ENCODE assay signal across 7 cellular contexts in genomic region chr14:91996951-91997371, GRCh38. TPM values are rescaled to one million over a fixed set of nuclear protein-coding genes. Genes with fewer than 3 reads are reported as not detected.
DNase-seq lines count a peak whose midpoint lies in the region; ATAC-seq and TF ChIP-seq lines count a peak whose summit lies in the region.

No MANE protein-coding gene starts in this region.

- peak; percentile 65 for TF ChIP-seq RAD21 in IMR-90 (IDR thresholded peaks at IDR 0.05; ENCODE audit: low read length)

- CTCF ChIA-PET in IMR-90 (lab: Yijun Ruan, JAX), result interaction anchor here (0.6 to 2.3 kb wide), 13 partner anchors 10 to 347 kb away, joined by 3 to 19 read pairs (median 4); partner anchors contain the start of gene FBLN5

- no peak overlapping the region for H4K5ac ChIP-seq in IMR-90 (ENCODE audit: low read depth, low read length)

- peaks cover 10% of the 10 kb centered on the region; the same call in 1 of the 2 replicates for H3F3A ChIP-seq in DOHH2 (ENCODE audit: control insufficient read depth, insufficient read depth)

- dilution Hi-C loops in IMR-90 (cut with HindIII; ENCODE audit: low sequenced_read_pairs, unreplicated experiment), result no loop called here

- peaks cover 0 to 3% of the 10 kb centered on the region in 2 experiments; a peak in 2 of 4 replicates for H3K79me1 ChIP-seq in IMR-90 (ENCODE audit: low read depth in 1 of 2, low read length in 2 of 2)

- H2AK5ac ChIP-seq in IMR-90 (ENCODE audit: low read depth, low read length), result no peak overlapping the region

- no peaks in the 10 kb centered on the region for H3K9me1 ChIP-seq in IMR-90 (ENCODE audit: insufficient read depth, low read length)

- POLR2A ChIA-PET in IMR-90 (lab: Charles Lee; ENCODE audit: unreplicated experiment), result no interaction called here

- no TSS peak for BruUV-seq in IMR-90 (replicated peaks; lab: Mats Ljungman, UMichigan)

- no peak overlapping the region for H3K9ac ChIP-seq in IMR-90 (ENCODE audit: low read depth, low read length)

- peaks cover 22 to 35% of the 10 kb centered on the region in 2 donors for H3K4me1 Mint-ChIP-seq in natural killer cell
- peaks cover 32% of the 10 kb centered on the region for H3K4me1 Mint-ChIP-seq in activated T-helper 2 cell treated with anti-CD3 and anti-CD28 coated beads, Interferon-gamma antibody, Interleukin-2, Interleukin-4, amounts not matched to agents 10 μg/mL and 5 μg/mL and 100 μg/mL, durations not matched to agents 14 hours and 24 hours and 36 hours (ENCODE audit: low read depth)

- no peak overlapping the region for H3K4me3 Mint-ChIP-seq in natural killer cell
- H3K4me3 Mint-ChIP-seq in activated T-helper 2 cell treated with anti-CD3 and anti-CD28 coated beads, Interferon-gamma antibody, Interleukin-2, Interleukin-4, amounts not matched to agents 10 μg/mL and 5 μg/mL and 100 μg/mL, durations not matched to agents 14 hours and 24 hours and 36 hours (ENCODE audit: low read depth), result no peak overlapping the region

- H3K4me2 ChIP-seq in DOHH2 (ENCODE audit: low read length) (peak overlapping the region; percentile 31), IMR-90 (ENCODE audit: low read depth, low read length) (no peak overlapping the region)

- ATAC-seq in IMR-90 (ENCODE audit: low read depth) (peak; percentile 75), natural killer cell (peak in 2 of 3 donors; percentile 64 to 65), GM21367 (IDR thresholded peaks at IDR 0.05; ENCODE audit: unreplicated experiment) (no peak)

- H3K27me3 ChIP-seq in DOHH2 (ENCODE audit: control insufficient read depth, low read length), result no peaks in the 10 kb centered on the region
- H3K27me3 ChIP-seq in IMR-90 (ENCODE audit: control insufficient read depth, insufficient read depth, low read length), result no peaks in the 10 kb centered on the region

- intact Hi-C loops in IMR-90 (cut with micrococcal nuclease), result loop anchor here (1.0 to 5.0 kb wide), 3 partner anchors 50 to 485 kb away; partner anchors contain the start of genes FBLN5 and PPP4R3A
- intact Hi-C loops in natural killer cell (cut with micrococcal nuclease), result loop anchor here (1.0 to 2.0 kb wide), 2 partner anchors 347 to 512 kb away; no protein-coding TSS in a partner anchor
- intact Hi-C loops in activated T-helper 2 cell treated with anti-CD3 and anti-CD28 coated beads, Interferon-gamma antibody, Interleukin-2, Interleukin-4, amounts not matched to agents 10 μg/mL and 5 μg/mL and 100 μg/mL, durations not matched to agents 14 hours and 24 hours and 36 hours (cut with micrococcal nuclease), result loop anchor here (5.0 kb wide), 2 partner anchors 50 to 345 kb away; partner anchors contain the start of gene FBLN5

- no peak overlapping the region for H4K91ac ChIP-seq in IMR-90 (ENCODE audit: insufficient read depth, low read depth, low read length)

- no peak overlapping the region for H4K8ac ChIP-seq in IMR-90 (ENCODE audit: low read depth in 2 of 2, low read length in 2 of 2)

- H3K9me3 Mint-ChIP-seq in natural killer cell, result no peaks in the 10 kb centered on the region
- H3K9me3 Mint-ChIP-seq in activated T-helper 2 cell treated with anti-CD3 and anti-CD28 coated beads, Interferon-gamma antibody, Interleukin-2, Interleukin-4, amounts not matched to agents 10 μg/mL and 5 μg/mL and 100 μg/mL, durations not matched to agents 14 hours and 24 hours and 36 hours, result no peaks in the 10 kb centered on the region

- peaks cover 7% of the 10 kb centered on the region for H3K36me3 Mint-ChIP-seq in natural killer cell
- peaks cover 53% of the 10 kb centered on the region for H3K36me3 Mint-ChIP-seq in activated T-helper 2 cell treated with anti-CD3 and anti-CD28 coated beads, Interferon-gamma antibody, Interleukin-2, Interleukin-4, amounts not matched to agents 10 μg/mL and 5 μg/mL and 100 μg/mL, durations not matched to agents 14 hours and 24 hours and 36 hours (ENCODE audit: low read depth)

- no peak overlapping the region for H2BK15ac ChIP-seq in IMR-90 (ENCODE audit: low read depth, low read length)

- H2BK20ac ChIP-seq in IMR-90 (ENCODE audit: low read depth, low read length), result no peak overlapping the region

- peak overlapping the region; percentile 69 to 84 for H3K27ac Mint-ChIP-seq in natural killer cell
- no peak overlapping the region for H3K27ac Mint-ChIP-seq in activated T-helper 2 cell treated with anti-CD3 and anti-CD28 coated beads, Interferon-gamma antibody, Interleukin-2, Interleukin-4, amounts not matched to agents 10 μg/mL and 5 μg/mL and 100 μg/mL, durations not matched to agents 14 hours and 24 hours and 36 hours

- H4K20me1 ChIP-seq in DOHH2 (ENCODE audit: control insufficient read depth, insufficient read depth, low read depth, low read length), result no peaks in the 10 kb centered on the region
- no peaks in the 10 kb centered on the region for H4K20me1 ChIP-seq in IMR-90 (ENCODE audit: insufficient read depth, low read length)

- H3K27me3 Mint-ChIP-seq in natural killer cell (ENCODE audit: low read depth in 2 of 2), result no peaks in the 10 kb centered on the region
- no peaks in the 10 kb centered on the region for H3K27me3 Mint-ChIP-seq in activated T-helper 2 cell treated with anti-CD3 and anti-CD28 coated beads, Interferon-gamma antibody, Interleukin-2, Interleukin-4, amounts not matched to agents 10 μg/mL and 5 μg/mL and 100 μg/mL, durations not matched to agents 14 hours and 24 hours and 36 hours (ENCODE audit: low read depth)

- no peak overlapping the region for H3K4me3 ChIP-seq in DOHH2 (ENCODE audit: low read length)
- H3K4me3 ChIP-seq in IMR-90 (ENCODE audit: insufficient read depth, low read depth, low read length), result no peak overlapping the region

- no peak overlapping the region for H2AK9ac ChIP-seq in IMR-90 (replicated peaks; ENCODE audit: low read depth, low read length, poor library complexity)

- no peak overlapping the region for H3K23ac ChIP-seq in IMR-90 (ENCODE audit: low read depth, low read length)

- no peaks in the 10 kb centered on the region for H3K9me2 ChIP-seq in DOHH2 (replicated peaks; ENCODE audit: control insufficient read depth, low read length)

- no peak overlapping the region for H2BK5ac ChIP-seq in IMR-90 (ENCODE audit: low read depth, low read length, poor library complexity, severe bottlenecking)

- no peak overlapping the region for H2AFZ ChIP-seq in IMR-90 (replicated peaks; ENCODE audit: low read length, poor library complexity)

- no peak overlapping the region for H3K14ac ChIP-seq in IMR-90 (replicated peaks; ENCODE audit: low read depth, low read length)

- no peak overlapping the region for H2BK120ac ChIP-seq in IMR-90 (ENCODE audit: low read depth, low read length)

- H3K56ac ChIP-seq in IMR-90 (ENCODE audit: extremely low read depth, insufficient read depth, low read length), result no peak overlapping the region

- TF ChIP-seq POLR2A in IMR-90 (IDR thresholded peaks at IDR 0.05; ENCODE audit: low read depth, low read length) (no peak), erythroblast (IDR thresholded peaks at IDR 0.05; ENCODE audit: low read length) (no peak)

- no CpG with 5 or more reads among the region's 2 CpGs for WGBS in IMR-90 (ENCODE audit: extremely low coverage in 2 of 2, insufficient read length in 1 of 2), 2 experiments

- in situ Hi-C loops in IMR-90 (cut with MboI; ENCODE audit: low sequenced_read_pairs), result loop anchor here (5.0 kb wide), 1 partner anchor 345 kb away; no protein-coding TSS in a partner anchor

- no peak overlapping the region for H3K4ac ChIP-seq in IMR-90 (ENCODE audit: low read depth, low read length)

- no peak overlapping the region for H3K27ac ChIP-seq in DOHH2 (ENCODE audit: low read depth, low read length)
- no peak overlapping the region for H3K27ac ChIP-seq in IMR-90 (ENCODE audit: insufficient read depth, low read length)

- H3K4me1 ChIP-seq in DOHH2 (ENCODE audit: control insufficient read depth, low read length) (peaks cover 23% of the 10 kb centered on the region), IMR-90 (ENCODE audit: control insufficient read depth, insufficient read depth, low read length) (no peaks in the 10 kb centered on the region)

- H3K9me3 ChIP-seq in DOHH2 (ENCODE audit: control insufficient read depth, insufficient read depth, low read length) (no peaks in the 10 kb centered on the region), IMR-90 (ENCODE audit: control insufficient read depth, insufficient read depth, low read length) (no peaks in the 10 kb centered on the region)

- TF ChIP-seq CTCF in DOHH2 (IDR thresholded peaks at IDR 0.05; ENCODE audit: low read depth, low read length, poor library complexity, severe bottlenecking) (peak; percentile 78), IMR-90 (conservative IDR thresholded peaks at IDR 0.05; ENCODE audit: low read depth, low read length) (peak; percentile 66), natural killer cell (IDR thresholded peaks at IDR 0.05) (peak; percentile 66)

- H3K36me3 ChIP-seq in DOHH2 (ENCODE audit: control insufficient read depth, low read length) (peaks cover 52% of the 10 kb centered on the region), IMR-90 (ENCODE audit: control insufficient read depth, insufficient read depth, low read length) (peaks cover 11% of the 10 kb centered on the region; the same call in 1 of the 2 replicates)

- peak; percentile 72 for DNase-seq in IMR-90
- peak; percentile 78 for DNase-seq in RKO (ENCODE audit: low spot score)
- peak; percentile 69 to 74 for DNase-seq in erythroblast (lab: John Stamatoyannopoulos, UW)
- no peak for DNase-seq in natural killer cell
- DNase-seq in activated T-helper 2 cell treated with anti-CD3 and anti-CD28 coated beads, Interferon-gamma antibody, Interleukin-2, Interleukin-4, amounts not matched to agents 10 μg/mL and 5 μg/mL and 100 μg/mL, durations not matched to agents 14 hours and 24 hours and 36 hours (ENCODE audit: low spot score), result no peak

- H3K79me2 ChIP-seq in DOHH2 (ENCODE audit: control insufficient read depth, low read length), result no peaks in the 10 kb centered on the region

- H3K18ac ChIP-seq in IMR-90 (ENCODE audit: low read depth, low read length), result no peak overlapping the region

RNA-seq across cellular contexts. Expression of gene TRIP11, which starts 42.9 kb away (rescaled TPM):
- 53.0 and 83.5 TPM in 2 replicates for total RNA-seq in IMR-90 (2012; rRNA removed)
- polyA plus RNA-seq in IMR-90 (2012; rRNA removed), result 6.8 and 7.5 TPM in 2 replicates
- 2.0 TPM in 2 replicates for polyA plus RNA-seq in IMR-90 (2012; cell fraction: cytosol; rRNA removed)
- 0.98 and 5.6 TPM in 2 replicates for polyA plus RNA-seq in IMR-90 (2012; cell fraction: nucleus; rRNA removed; ENCODE audit: low replicate concordance)
- 10 to 100 TPM; 42.9 to 63.6 (median 49.8) TPM for total RNA-seq in natural killer cell
- 37.0 and 41.7 TPM in 2 replicates for total RNA-seq in activated T-helper 2 cell treated with anti-CD3 and anti-CD28 coated beads, Interferon-gamma antibody, Interleukin-2, Interleukin-4, amounts not matched to agents 10 μg/mL and 5 μg/mL and 100 μg/mL, durations not matched to agents 14 hours and 24 hours and 36 hours

RNA-seq across cellular contexts. Expression of gene FBLN5, which starts 49.5 kb away (rescaled TPM):
- total RNA-seq in IMR-90 (2012; rRNA removed) (9.7 and 10.6 TPM in 2 replicates), natural killer cell (1 to 10 TPM in 2 of 3 donors, under 1 TPM in 1; 0.56 to 1.3 (median 1.1) TPM)
- polyA plus RNA-seq in IMR-90 (2012; rRNA removed), result 68.1 and 76.4 TPM in 2 replicates
- polyA plus RNA-seq in IMR-90 (2012; cell fraction: cytosol; rRNA removed), result 70.9 and 119 TPM in 2 replicates
- polyA plus RNA-seq in IMR-90 (2012; cell fraction: nucleus; rRNA removed; ENCODE audit: low replicate concordance), result 25.1 and 44.9 TPM in 2 replicates
- 6.2 and 6.4 TPM in 2 replicates for total RNA-seq in activated T-helper 2 cell treated with anti-CD3 and anti-CD28 coated beads, Interferon-gamma antibody, Interleukin-2, Interleukin-4, amounts not matched to agents 10 μg/mL and 5 μg/mL and 100 μg/mL, durations not matched to agents 14 hours and 24 hours and 36 hours

Comparison
In these comparisons a context has a peak if more than half of its experiments do, and no peak if none do; other contexts are left out.
1. DNase-seq: peak in IMR-90 (single experiment), RKO (single experiment) and erythroblast (2 of 2); none in natural killer cell (single experiment) and activated T-helper 2 cell treated with anti-CD3 and anti-CD28 coated beads, Interferon-gamma antibody, Interleukin-2, Interleukin-4, amounts not matched to agents 10 μg/mL and 5 μg/mL and 100 μg/mL, durations not matched to agents 14 hours and 24 hours and 36 hours (single experiment).
2. Peak in every context shown above with its lines, with median percentiles within 50 percentile points of each other: CTCF ChIP-seq.